Comparison of ENCODE assay signal across 18 cellular contexts in genomic region chr13:49163162-49163561, GRCh38. TPM values are rescaled to one million over a fixed set of nuclear protein-coding genes. Genes with fewer than 3 reads are reported as not detected.
"Had no signal": no experiment of that assay in that cellular context is flagged by ENCODE, and none has a peak within 500 bp of the region (broad histone marks: within the 10 kb centered on the region; RNA-seq: fewer than 3 reads in every experiment).

No MANE protein-coding gene starts in this region.

RNA-seq across cellular contexts. Expression of gene MLNR, which starts 57.0 kb away (rescaled TPM):
- total RNA-seq: activated naive CD4-positive, alpha-beta T cell treated with anti-CD3 and anti-CD28 coated beads for 36 hours; activated naive CD4-positive, alpha-beta T cell treated with anti-CD3 and anti-CD28 coated beads, Interleukin-2, amount 50 U/mL, for 72 hours; activated naive CD8-positive, alpha-beta T cell treated with anti-CD3 and anti-CD28 coated beads for 36 hours; activated naive CD8-positive, alpha-beta T cell treated with anti-CD3 and anti-CD28 coated beads, Interleukin-2, amount 10 ng/mL, durations not matched to agents 7 days and 5 days; activated T-cell treated with anti-CD3 and anti-CD28 coated beads, Interleukin-2, amount 50 U/mL, for 4 hours; activated T-helper 1 cell treated with anti-CD3 and anti-CD28 coated beads, Interleukin-12 subunit alpha, Interleukin-12 subunit beta, Interleukin-2, Interleukin-4 antibody, amounts not matched to agents 30 ng/mL and 10 ng/mL and 1 ng/mL, durations not matched to agents 14 hours and 24 hours and 36 hours; activated T-helper 17 cell treated with anti-CD3 and anti-CD28 coated beads, Interleukin-2, amount 50 U/mL, for 72 hours; activated T-helper 2 cell treated with anti-CD3 and anti-CD28 coated beads, Interferon-gamma antibody, Interleukin-2, Interleukin-4, amounts not matched to agents 10 μg/mL and 5 μg/mL and 100 μg/mL, durations not matched to agents 14 hours and 24 hours and 36 hours; adrenal gland; aorta; ascending aorta; astrocyte; body of pancreas; breast epithelium; bronchial epithelial cell; cardiac muscle cell; cardiac septum; cerebellum had no signal
- polyA plus RNA-seq: adrenal gland, cardiac muscle cell had no signal
